Comparison of ENCODE assay signal across 17 cellular contexts in genomic region chr10:71520042-71520441, GRCh38.
DNase-seq lines count a peak whose midpoint lies in the region; ATAC-seq and TF ChIP-seq lines count a peak whose summit lies in the region.
"Had no signal": no experiment of that assay in that cellular context is flagged by ENCODE, and none has a peak within 500 bp of the region (broad histone marks: within the 10 kb centered on the region; RNA-seq: fewer than 3 reads in every experiment).

No MANE protein-coding gene starts in this region.

- no peak overlapping the region for H2BK5ac ChIP-seq in neuronal stem cell (ENCODE audit: low read length)

- H2BK15ac ChIP-seq in neuronal stem cell (ENCODE audit: low read length), result peak overlapping the region; percentile 34

- no peak for TF ChIP-seq CTCF in upper lobe of right lung (IDR thresholded peaks at IDR 0.05)

- no peak overlapping the region for H2BK12ac ChIP-seq in neuronal stem cell (ENCODE audit: low read length)

- H4K8ac ChIP-seq in neuronal stem cell (ENCODE audit: low read depth, low read length), result no peak overlapping the region

- DNase-seq in EL (peak; percentile 14), T-helper 17 cell (no peak), dermis blood vessel endothelial cell (peak; percentile 79), neuronal stem cell (ENCODE audit: low spot score) (no peak), upper lobe of right lung (no peak), CD1c-positive myeloid dendritic cell (ENCODE audit: extremely low spot score) (no peak), putamen (ENCODE audit: low spot score) (no peak)
- DNase-seq: CD4-positive, CD25-positive, alpha-beta regulatory T cell; H9; NCI-H1436; NCI-H2029 treated with DMSO at 0.1 percent for 48 hours; NCI-H510A treated with DMSO at 0.1 percent for 48 hours; Right ventricle myocardium superior; SK-N-SH had no signal

- H3K14ac ChIP-seq in neuronal stem cell (ENCODE audit: low read length), result no peak overlapping the region

- whole genome bisulfite sequencing in neuronal stem cell (ENCODE audit: extremely low coverage in 2 of 2, insufficient read length in 2 of 2, insufficient replicate concordance in 1 of 2), 2 donors, result no CpG with 5 or more reads among the region's 8 CpGs

- no peaks in the 10 kb centered on the region for H3K9me3 ChIP-seq in T-helper 17 cell (ENCODE audit: control insufficient read depth, low read length, poor library complexity, severe bottlenecking)
- no peaks in the 10 kb centered on the region for H3K9me3 ChIP-seq in neuronal stem cell (replicated peaks in 1 of 2; ENCODE audit: control insufficient read depth in 2 of 2, insufficient read depth in 1 of 2, low read depth in 1 of 2, low read length in 2 of 2)
- no peaks in the 10 kb centered on the region for H3K9me3 ChIP-seq in upper lobe of right lung
- H3K9me3 ChIP-seq: SK-N-SH had no signal

- H3K4ac ChIP-seq in neuronal stem cell (ENCODE audit: low read length), result no peak overlapping the region

- peaks cover 0 to 13% (median 0%) of the 10 kb centered on the region in 3 experiments for H3K27me3 ChIP-seq in neuronal stem cell (ENCODE audit: control insufficient read depth in 3 of 3, insufficient read depth in 3 of 3, low read depth in 1 of 3, low read length in 3 of 3)
- H3K27me3 ChIP-seq in upper lobe of right lung, result peaks cover 5% of the 10 kb centered on the region

- peaks cover 2% of the 10 kb centered on the region for H3K36me3 Mint-ChIP-seq in T-helper 17 cell (ENCODE audit: low read depth)
- H3K36me3 Mint-ChIP-seq: CD4-positive, CD25-positive, alpha-beta regulatory T cell had no signal

- no peak overlapping the region for H3K4me2 ChIP-seq in neuronal stem cell (ENCODE audit: insufficient read depth, low read length, poor library complexity, severe bottlenecking)
- H3K4me2 ChIP-seq: SK-N-SH had no signal

- no peaks in the 10 kb centered on the region for H3K79me1 ChIP-seq in neuronal stem cell (ENCODE audit: low read depth, low read length)

- peak overlapping the region; percentile 48 for H2AK5ac ChIP-seq in neuronal stem cell (ENCODE audit: low read depth, low read length)

- no peak overlapping the region for H2BK120ac ChIP-seq in neuronal stem cell (ENCODE audit: low read depth, low read length)

- H3K4me1 ChIP-seq in neuronal stem cell (ENCODE audit: control insufficient read depth in 2 of 2, insufficient read depth in 1 of 2, low read depth in 1 of 2, low read length in 2 of 2) (peaks cover 0 to 27% of the 10 kb centered on the region in 2 donors), upper lobe of right lung (no peaks in the 10 kb centered on the region)

- ATAC-seq in T-helper 17 cell (no peak), HG02678 (IDR thresholded peaks at IDR 0.05; ENCODE audit: unreplicated experiment) (no peak), upper lobe of right lung (no peak)
- ATAC-seq: K562, Panc1 had no signal

- H3K4me3 Mint-ChIP-seq in T-helper 17 cell, result no peak overlapping the region
- H3K4me3 Mint-ChIP-seq: CD4-positive, CD25-positive, alpha-beta regulatory T cell; H9 had no signal

- H3K4me3 ChIP-seq in neuronal stem cell (ENCODE audit: low read length in 2 of 2) (no peak overlapping the region), upper lobe of right lung (no peak overlapping the region)
- H3K4me3 ChIP-seq: K562 had no signal

- H4K91ac ChIP-seq in neuronal stem cell (ENCODE audit: low read depth, low read length, poor library complexity), result no peak overlapping the region

- H3K27me3 Mint-ChIP-seq in T-helper 17 cell, result peaks cover 41% of the 10 kb centered on the region

- no peak overlapping the region for H3K18ac ChIP-seq in neuronal stem cell (ENCODE audit: low read length)

- no peak overlapping the region for H3K23ac ChIP-seq in neuronal stem cell (ENCODE audit: low read depth, low read length, poor library complexity)

- no peak overlapping the region for H3K9ac ChIP-seq in neuronal stem cell (ENCODE audit: low read depth, low read length, poor library complexity)
- H3K9ac ChIP-seq: SK-N-SH had no signal

- peak overlapping the region; percentile 57 for H3K27ac Mint-ChIP-seq in T-helper 17 cell
- H3K27ac Mint-ChIP-seq: CD4-positive, CD25-positive, alpha-beta regulatory T cell; H9 had no signal

- H3K27ac ChIP-seq in neuronal stem cell (replicated peaks; ENCODE audit: low read length), result no peak overlapping the region
- no peak overlapping the region for H3K27ac ChIP-seq in upper lobe of right lung

- H2AFZ ChIP-seq in neuronal stem cell (ENCODE audit: low read length), result no peak overlapping the region

- intact Hi-C loops in upper lobe of right lung (cut with DNase I), result no loop called here

- H3K4me1 Mint-ChIP-seq in T-helper 17 cell, result no peaks in the 10 kb centered on the region
- H3K4me1 Mint-ChIP-seq: CD4-positive, CD25-positive, alpha-beta regulatory T cell had no signal

- H3K36me3 ChIP-seq in neuronal stem cell (replicated peaks in 1 of 2; ENCODE audit: control insufficient read depth in 2 of 2, insufficient read depth in 2 of 2, low read length in 2 of 2), result no peaks in the 10 kb centered on the region
- no peaks in the 10 kb centered on the region for H3K36me3 ChIP-seq in upper lobe of right lung

Comparison
In these comparisons a context has a peak if more than half of its experiments do, and no peak if none do; other contexts are left out.
1. DNase-seq: peak in EL (single experiment) and dermis blood vessel endothelial cell (single experiment); none in T-helper 17 cell (0 of 3), neuronal stem cell (single experiment), upper lobe of right lung (single experiment), CD1c-positive myeloid dendritic cell (single experiment) and putamen (single experiment).